In the genomic region with DNA sequence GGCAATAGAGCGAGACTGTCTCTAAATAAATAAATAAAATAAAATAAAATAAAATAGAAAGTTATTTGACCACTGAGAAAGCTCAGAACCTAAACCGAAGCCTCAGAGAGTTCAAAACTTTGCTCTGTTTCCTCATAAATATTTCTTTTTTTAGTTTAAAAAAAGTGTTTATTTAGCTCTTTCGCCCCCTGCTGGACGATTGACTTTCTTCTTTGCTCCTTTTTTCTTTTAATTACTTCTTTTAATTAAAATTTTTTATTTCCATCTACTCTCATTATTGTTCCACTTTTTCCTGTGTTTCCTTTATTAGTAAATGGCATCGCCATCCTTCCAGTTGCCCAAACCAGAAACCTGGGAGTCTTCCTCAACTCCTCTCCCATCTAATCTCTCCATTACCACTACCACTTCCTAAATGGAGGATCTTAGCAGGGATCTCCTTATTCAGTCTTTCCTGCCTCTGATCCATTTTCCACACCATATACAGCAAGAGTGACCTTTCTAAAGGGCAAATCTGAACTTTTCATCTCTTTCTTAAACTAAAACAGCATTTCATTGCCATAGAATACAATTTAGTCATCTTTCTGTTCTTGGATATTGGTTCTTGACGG, we compare ENCODE assay signal across 12 cellular contexts. TPM values are rescaled to one million over a fixed set of nuclear protein-coding genes. Genes with fewer than 3 reads are reported as not detected.
A peak's percentile ranks its signal among the peaks of the same experiment; 100 is the strongest.
DNase-seq lines count a peak whose midpoint lies in the region; ATAC-seq and TF ChIP-seq lines count a peak whose summit lies in the region.
"Had no signal": no experiment of that assay in that cellular context is flagged by ENCODE, and none has a peak within 500 bp of the region (broad histone marks: within the 10 kb centered on the region; RNA-seq: fewer than 3 reads in every experiment).

No MANE protein-coding gene starts in this region.

- no peak overlapping the region for H3K4me2 ChIP-seq in OCI-LY7 (ENCODE audit: low read length)
- H3K4me2 ChIP-seq in smooth muscle cell: no peak overlapping the region
- H3K4me2 ChIP-seq: BLaER1 had no signal

- peak; percentile 6 for DNase-seq in activated naive CD4-positive, alpha-beta T cell treated with anti-CD3 and anti-CD28 coated beads for 36 hours
- no peak for DNase-seq in activated naive CD4-positive, alpha-beta T cell treated with anti-CD3 and anti-CD28 coated beads, Interleukin-2, amount 10 ng/mL, durations not matched to agents 7 days and 5 days
- no peak for DNase-seq in OCI-LY7 (ENCODE audit: low spot score)
- DNase-seq in epithelial cell of esophagus (ENCODE audit: low read depth): no peak
- no peak for DNase-seq in smooth muscle cell (lab: John Stamatoyannopoulos, UW; ENCODE audit: unreplicated experiment)
- DNase-seq in SW480 (ENCODE audit: low spot score): no peak
- no peak for DNase-seq in CD4-positive, alpha-beta memory T cell
- DNase-seq: NCI-H1092, NCI-H748 treated with DMSO at 0.1 percent for 48 hours, T1000 had no signal

- H3K27me3 Mint-ChIP-seq in activated naive CD4-positive, alpha-beta T cell treated with anti-CD3 and anti-CD28 coated beads for 36 hours (ENCODE audit: low read depth): no peaks in the 10 kb centered on the region
- no peaks in the 10 kb centered on the region for H3K27me3 Mint-ChIP-seq in activated naive CD4-positive, alpha-beta T cell treated with anti-CD3 and anti-CD28 coated beads, Interleukin-2, amount 10 ng/mL, durations not matched to agents 7 days and 5 days
- H3K27me3 Mint-ChIP-seq in CD4-positive, alpha-beta memory T cell: no peaks in the 10 kb centered on the region

- no peak overlapping the region for H3K9ac ChIP-seq in smooth muscle cell (ENCODE audit: low read depth)
- H3K9ac ChIP-seq: BLaER1 had no signal

- WGBS in smooth muscle cell (ENCODE audit: low lambda C conversion rate): 58% methylated on average over 6 of the region's 6 CpGs

- H3K36me3 Mint-ChIP-seq in activated naive CD4-positive, alpha-beta T cell treated with anti-CD3 and anti-CD28 coated beads for 36 hours (ENCODE audit: low read depth): no peaks in the 10 kb centered on the region
- H3K36me3 Mint-ChIP-seq in activated naive CD4-positive, alpha-beta T cell treated with anti-CD3 and anti-CD28 coated beads, Interleukin-2, amount 10 ng/mL, durations not matched to agents 7 days and 5 days: no peaks in the 10 kb centered on the region
- no peaks in the 10 kb centered on the region for H3K36me3 Mint-ChIP-seq in CD4-positive, alpha-beta memory T cell

- no peaks in the 10 kb centered on the region for H3K27me3 ChIP-seq in smooth muscle cell (ENCODE audit: low read depth)
- no peaks in the 10 kb centered on the region for H3K27me3 ChIP-seq in CD4-positive, alpha-beta memory T cell (ENCODE audit: insufficient read depth, low read length)

- no TSS peak for BruUV-seq in OCI-LY7 (replicated peaks; lab: Mats Ljungman, UMichigan)

- no peaks in the 10 kb centered on the region for H3K9me3 Mint-ChIP-seq in activated naive CD4-positive, alpha-beta T cell treated with anti-CD3 and anti-CD28 coated beads for 36 hours
- no peaks in the 10 kb centered on the region for H3K9me3 Mint-ChIP-seq in activated naive CD4-positive, alpha-beta T cell treated with anti-CD3 and anti-CD28 coated beads, Interleukin-2, amount 10 ng/mL, durations not matched to agents 7 days and 5 days
- peaks cover 0 to 4% (median 0%) of the 10 kb centered on the region in 8 donors for H3K9me3 Mint-ChIP-seq in CD4-positive, alpha-beta memory T cell

- no peaks in the 10 kb centered on the region for H3K4me1 Mint-ChIP-seq in activated naive CD4-positive, alpha-beta T cell treated with anti-CD3 and anti-CD28 coated beads for 36 hours (ENCODE audit: low read depth)
- H3K4me1 Mint-ChIP-seq in activated naive CD4-positive, alpha-beta T cell treated with anti-CD3 and anti-CD28 coated beads, Interleukin-2, amount 10 ng/mL, durations not matched to agents 7 days and 5 days: no peaks in the 10 kb centered on the region
- H3K4me1 Mint-ChIP-seq in CD4-positive, alpha-beta memory T cell: peaks cover 0 to 2% (median 0%) of the 10 kb centered on the region in 4 donors

- CTCF ChIA-PET in activated naive CD4-positive, alpha-beta T cell treated with anti-CD3 and anti-CD28 coated beads for 36 hours (lab: Charles Lee): interaction anchor here (1.6 kb wide), 1 partner anchor 9 kb away, joined by 4 read pairs; no protein-coding TSS in a partner anchor
- CTCF ChIA-PET in activated naive CD4-positive, alpha-beta T cell treated with anti-CD3 and anti-CD28 coated beads, Interleukin-2, amount 10 ng/mL, durations not matched to agents 7 days and 5 days (lab: Charles Lee): no interaction called here
- CTCF ChIA-PET in OCI-LY7 (lab: Charles Lee; ENCODE audit: unreplicated experiment): no interaction called here
- CTCF ChIA-PET in CD4-positive, alpha-beta memory T cell (lab: Charles Lee; ENCODE audit: partially characterized antibody): no interaction called here

- ATAC-seq in GM21825 (IDR thresholded peaks at IDR 0.05; ENCODE audit: unreplicated experiment): no peak

- H3K36me3 ChIP-seq in OCI-LY7 (ENCODE audit: insufficient read depth, low read length) (no peaks in the 10 kb centered on the region), smooth muscle cell (ENCODE audit: low read depth) (no peaks in the 10 kb centered on the region)
- no peaks in the 10 kb centered on the region for H3K36me3 ChIP-seq in CD4-positive, alpha-beta memory T cell (ENCODE audit: insufficient read depth, low read length)
- H3K36me3 ChIP-seq: BLaER1 had no signal

- no peak overlapping the region for H3K27ac Mint-ChIP-seq in activated naive CD4-positive, alpha-beta T cell treated with anti-CD3 and anti-CD28 coated beads for 36 hours
- H3K27ac Mint-ChIP-seq in activated naive CD4-positive, alpha-beta T cell treated with anti-CD3 and anti-CD28 coated beads, Interleukin-2, amount 10 ng/mL, durations not matched to agents 7 days and 5 days: no peak overlapping the region
- H3K27ac Mint-ChIP-seq in CD4-positive, alpha-beta memory T cell: no peak overlapping the region

- H3K27ac ChIP-seq in OCI-LY7 (ENCODE audit: low read depth, low read length, poor library complexity, severe bottlenecking) (no peak overlapping the region), smooth muscle cell (ENCODE audit: low read depth) (no peak overlapping the region)
- H3K27ac ChIP-seq in CD4-positive, alpha-beta memory T cell (ENCODE audit: low read depth, low read length): no peak overlapping the region
- H3K27ac ChIP-seq: BLaER1 had no signal

- no peaks in the 10 kb centered on the region for H3K79me2 ChIP-seq in OCI-LY7 (ENCODE audit: insufficient read depth, low read depth, low read length)
- H3K79me2 ChIP-seq in smooth muscle cell (ENCODE audit: low read depth): no peaks in the 10 kb centered on the region

- H3K4me1 ChIP-seq in OCI-LY7 (ENCODE audit: insufficient read depth, low read length, poor library complexity, severe bottlenecking) (no peaks in the 10 kb centered on the region), smooth muscle cell (ENCODE audit: low read depth) (no peaks in the 10 kb centered on the region)
- no peaks in the 10 kb centered on the region for H3K4me1 ChIP-seq in CD4-positive, alpha-beta memory T cell (ENCODE audit: insufficient read depth, low read length)
- H3K4me1 ChIP-seq: BLaER1 had no signal

- H4K20me1 ChIP-seq in OCI-LY7 (ENCODE audit: insufficient read depth, low read length) (no peaks in the 10 kb centered on the region), smooth muscle cell (ENCODE audit: low read depth) (no peaks in the 10 kb centered on the region)
- H4K20me1 ChIP-seq: BLaER1 had no signal

- intact Hi-C loops in activated naive CD4-positive, alpha-beta T cell treated with anti-CD3 and anti-CD28 coated beads for 36 hours (cut with micrococcal nuclease): no loop called here
- intact Hi-C loops in OCI-LY7 (cut with micrococcal nuclease; ENCODE audit: unreplicated experiment): no loop called here
- intact Hi-C loops in CD4-positive, alpha-beta memory T cell (cut with micrococcal nuclease): no loop called here

- no peaks in the 10 kb centered on the region for H3K9me2 ChIP-seq in OCI-LY7 (ENCODE audit: insufficient read depth, low read length)

- H3K4me3 ChIP-seq in OCI-LY7 (ENCODE audit: low read depth, low read length, poor library complexity, severe bottlenecking) (no peak overlapping the region), epithelial cell of esophagus (ENCODE audit: low read length) (no peak overlapping the region), smooth muscle cell (no peak overlapping the region)
- H3K4me3 ChIP-seq in CD4-positive, alpha-beta memory T cell (ENCODE audit: low read length in 2 of 2): no peak overlapping the region
- H3K4me3 ChIP-seq: BLaER1 had no signal

- no peaks in the 10 kb centered on the region for H3F3A ChIP-seq in smooth muscle cell (ENCODE audit: low read depth)

- H3K9me3 ChIP-seq in OCI-LY7 (ENCODE audit: low read length) (no peaks in the 10 kb centered on the region), smooth muscle cell (replicated peaks; ENCODE audit: low read depth) (no peaks in the 10 kb centered on the region)
- no peaks in the 10 kb centered on the region for H3K9me3 ChIP-seq in CD4-positive, alpha-beta memory T cell (ENCODE audit: control insufficient read depth in 1 of 2, low read length in 2 of 2)
- H3K9me3 ChIP-seq: BLaER1 had no signal

- TF ChIP-seq CTCF in OCI-LY7 (conservative IDR thresholded peaks at IDR 0.05; ENCODE audit: low read length): peak; percentile 50; the same call in 1 of the 2 replicates
- peak; percentile 11 for TF ChIP-seq CTCF in epithelial cell of esophagus (IDR thresholded peaks at IDR 0.05; ENCODE audit: insufficient read depth, low read depth, low read length, missing control alignments)
- peak; percentile 65 for TF ChIP-seq CTCF in smooth muscle cell (IDR thresholded peaks at IDR 0.05; ENCODE audit: borderline replicate concordance, insufficient read depth, poor library complexity, severe bottlenecking)

- H3K4me3 Mint-ChIP-seq in activated naive CD4-positive, alpha-beta T cell treated with anti-CD3 and anti-CD28 coated beads for 36 hours: no peak overlapping the region
- H3K4me3 Mint-ChIP-seq in activated naive CD4-positive, alpha-beta T cell treated with anti-CD3 and anti-CD28 coated beads, Interleukin-2, amount 10 ng/mL, durations not matched to agents 7 days and 5 days: no peak overlapping the region
- no peak overlapping the region for H3K4me3 Mint-ChIP-seq in CD4-positive, alpha-beta memory T cell

- H2AFZ ChIP-seq in OCI-LY7 (ENCODE audit: low read length): no peak overlapping the region
- H2AFZ ChIP-seq in smooth muscle cell (ENCODE audit: low read depth): no peak overlapping the region

- POLR2A ChIA-PET in OCI-LY7 (lab: Charles Lee): no interaction called here
- POLR2A ChIA-PET in CD4-positive, alpha-beta memory T cell (lab: Charles Lee; ENCODE audit: partially characterized antibody): no interaction called here

RNA-seq across cellular contexts. Expression of gene IL13RA2, which starts 0.7 kb away (rescaled TPM):
- not detected for total RNA-seq in activated naive CD4-positive, alpha-beta T cell treated with anti-CD3 and anti-CD28 coated beads for 36 hours
- not detected in 2 replicates for total RNA-seq in OCI-LY7 (2014; rRNA removed; shearing (Covaris generic))
- total RNA-seq in OCI-LY7 (2022): not detected in 2 replicates
- total RNA-seq in smooth muscle cell: 0.54 and 5.8 TPM in 2 replicates
- polyA plus RNA-seq in smooth muscle cell: 2.3 and 2.6 TPM in 2 replicates
- not detected for total RNA-seq in CD4-positive, alpha-beta memory T cell
- polyA plus RNA-seq in CD4-positive, alpha-beta memory T cell: not detected

Comparison
In these comparisons a context has a peak if more than half of its experiments do, and no peak if none do; other contexts are left out.
1. CTCF ChIP-seq: peak in every context shown above with its lines; median percentile 65 in smooth muscle cell; 50 in OCI-LY7; 11 in epithelial cell of esophagus.